8 cellular contexts compared by ENCODE assay signal in the genomic region with DNA sequence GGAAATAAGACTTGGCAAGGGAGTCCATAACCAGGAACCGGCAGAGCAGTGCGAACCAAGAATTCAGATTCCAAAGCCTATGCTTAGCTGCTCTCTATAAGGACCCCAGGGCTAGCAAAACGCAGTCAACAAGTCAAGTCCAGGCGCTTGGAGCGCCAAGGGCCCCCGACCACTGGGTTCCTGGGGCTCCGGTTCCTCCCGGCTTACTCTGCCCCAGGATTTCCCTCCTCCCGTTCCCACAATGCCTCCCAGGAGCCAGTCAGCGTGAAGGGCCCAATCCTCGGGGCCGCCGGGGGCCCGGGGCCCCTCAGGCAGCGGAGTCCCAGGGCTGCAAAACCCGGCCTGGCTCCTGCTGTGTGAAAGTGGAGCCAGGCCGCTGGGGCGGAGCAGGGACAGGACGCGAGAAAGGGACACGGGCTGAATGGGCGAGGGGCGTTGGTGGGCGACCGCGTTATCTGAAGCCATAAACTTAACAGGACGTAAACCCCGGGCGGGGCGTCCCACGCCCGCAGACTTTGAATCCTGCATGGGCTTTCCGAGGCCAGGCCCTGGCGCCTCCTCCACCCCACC. TPM values are rescaled to one million over a fixed set of nuclear protein-coding genes. Genes with fewer than 3 reads are reported as not detected.
DNase-seq lines count a peak whose midpoint lies in the region; ATAC-seq and TF ChIP-seq lines count a peak whose summit lies in the region.

No MANE protein-coding gene starts in this region.

- TF ChIP-seq CTCF in fibroblast of lung (conservative IDR thresholded peaks at IDR 0.05 in 1 of 2, IDR thresholded peaks at IDR 0.05 in 1 of 2; ENCODE audit: low read depth in 1 of 2, low read length in 2 of 2), result no peak

- H2AFZ ChIP-seq in fibroblast of lung (ENCODE audit: low read length), result peak overlapping the region; percentile 26

- peak; percentile 76 to 83 for ATAC-seq in naive B cell (ENCODE audit: low read depth in 2 of 2)
- peak; percentile 89 for ATAC-seq in stimulated activated naive CD8-positive, alpha-beta T cell treated with anti-CD3 and anti-CD28 coated beads, Interleukin-15, amount 100 ng/mL, for 72 hours
- ATAC-seq in GM21717 (IDR thresholded peaks at IDR 0.05; ENCODE audit: unreplicated experiment), result no peak

- no peaks in the 10 kb centered on the region for H3K36me3 Mint-ChIP-seq in naive B cell

- peaks cover 3 to 6% (median 5%) of the 10 kb centered on the region in 3 donors for H3K4me1 Mint-ChIP-seq in naive B cell
- H3K4me1 Mint-ChIP-seq in stimulated activated naive CD8-positive, alpha-beta T cell treated with anti-CD3 and anti-CD28 coated beads, Interleukin-15, amount 100 ng/mL, for 72 hours, result peaks cover 13% of the 10 kb centered on the region

- H3K4me3 ChIP-seq in H7 (ENCODE audit: insufficient read depth, low read depth, low read length) (peak overlapping the region; percentile 69), fibroblast of lung (replicated peaks in 1 of 4; ENCODE audit: control extremely low read depth in 1 of 4, insufficient read depth in 1 of 4, low read depth in 3 of 4, low read length in 4 of 4) (peak overlapping the region in 2 of 4 experiments; percentile 42 to 54)

- H3K27me3 ChIP-seq in H7 (ENCODE audit: control insufficient read depth, insufficient read depth, low read length) (no peaks in the 10 kb centered on the region), fibroblast of lung (ENCODE audit: control insufficient read depth, insufficient read depth, low read length) (no peaks in the 10 kb centered on the region)

- H3K79me2 ChIP-seq in fibroblast of lung (ENCODE audit: control insufficient read depth, insufficient read depth, low read length), result no peaks in the 10 kb centered on the region

- no peaks in the 10 kb centered on the region for H4K20me1 ChIP-seq in fibroblast of lung (ENCODE audit: control insufficient read depth, extremely low read depth, insufficient read depth, low read length)

- no peak overlapping the region for H3K9ac ChIP-seq in fibroblast of lung (ENCODE audit: insufficient read depth, low read length)

- no peak overlapping the region for H3K27ac ChIP-seq in fibroblast of lung (ENCODE audit: insufficient read depth, low read length)

- peaks cover 13 to 58% (median 38%) of the 10 kb centered on the region in 3 donors for H3K27me3 Mint-ChIP-seq in naive B cell
- no peaks in the 10 kb centered on the region for H3K27me3 Mint-ChIP-seq in stimulated activated naive CD8-positive, alpha-beta T cell treated with anti-CD3 and anti-CD28 coated beads, Interleukin-15, amount 100 ng/mL, for 72 hours

- no peaks in the 10 kb centered on the region for H3K4me1 ChIP-seq in fibroblast of lung (ENCODE audit: control insufficient read depth, extremely low read depth, insufficient read depth, low read length)

- no peaks in the 10 kb centered on the region for H3K9me3 ChIP-seq in fibroblast of lung (ENCODE audit: control insufficient read depth, insufficient read depth, low read depth, low read length)

- H3K36me3 ChIP-seq in H7 (replicated peaks; ENCODE audit: control insufficient read depth, insufficient read depth, low read length), result peaks cover 30% of the 10 kb centered on the region
- H3K36me3 ChIP-seq in fibroblast of lung (ENCODE audit: control insufficient read depth, insufficient read depth, low read length), result no peaks in the 10 kb centered on the region

- H3K4me2 ChIP-seq in fibroblast of lung (ENCODE audit: extremely low read depth, insufficient read depth, low read length), result no peak overlapping the region

- DNase-seq in AML-193 (lab: John Stamatoyannopoulos, UW) (peak; percentile 44 to 61), H7 (peak; percentile 98), NCI-H524 treated with DMSO at 0.1 percent for 48 hours (lab: John Stamatoyannopoulos, UW) (peak; percentile 18), fibroblast of lung (ENCODE audit: low read depth in 2 of 2) (peak; percentile 81 to 84), naive B cell (peak; percentile 38)
- peak; percentile 73 to 77 for DNase-seq in activated T-cell treated with anti-CD3 and anti-CD28 coated beads, Interleukin-2, amount 50 U/mL, for 48 hours
- peak; percentile 77 to 80 for DNase-seq in stimulated activated naive CD8-positive, alpha-beta T cell treated with anti-CD3 and anti-CD28 coated beads, Interleukin-15, amount 100 ng/mL, for 72 hours

- H3K4me3 Mint-ChIP-seq in naive B cell, result peak overlapping the region; percentile 35 to 70 (median 56)
- peak overlapping the region; percentile 57 to 72 for H3K4me3 Mint-ChIP-seq in stimulated activated naive CD8-positive, alpha-beta T cell treated with anti-CD3 and anti-CD28 coated beads, Interleukin-15, amount 100 ng/mL, for 72 hours

- H3K27ac Mint-ChIP-seq in naive B cell, result peak overlapping the region in 2 of 6 donors; percentile 55 to 63
- H3K27ac Mint-ChIP-seq in stimulated activated naive CD8-positive, alpha-beta T cell treated with anti-CD3 and anti-CD28 coated beads, Interleukin-15, amount 100 ng/mL, for 72 hours, result peak overlapping the region; percentile 10 to 72

- no peaks in the 10 kb centered on the region for H3K9me3 Mint-ChIP-seq in naive B cell
- no peaks in the 10 kb centered on the region for H3K9me3 Mint-ChIP-seq in stimulated activated naive CD8-positive, alpha-beta T cell treated with anti-CD3 and anti-CD28 coated beads, Interleukin-15, amount 100 ng/mL, for 72 hours

RNA-seq across cellular contexts. Expression of gene KRT8, which starts 1.5 kb away (rescaled TPM):
- total RNA-seq in H7 (2014; rRNA removed; shearing (Covaris generic)), result 318 and 445 TPM in 2 replicates
- 0.66 and 1.5 TPM in 2 replicates for total RNA-seq in fibroblast of lung
- polyA plus RNA-seq in fibroblast of lung (2.5 and 16.3 TPM in 2 replicates), naive B cell (ENCODE audit: low read depth in 6 of 6) (not detected)
- polyA plus RNA-seq in fibroblast of lung (2012), result 3.0 and 21.1 TPM in 2 replicates
- 2.4 and 13.1 TPM in 2 replicates for polyA minus RNA-seq in fibroblast of lung (ENCODE audit: low replicate concordance)

RNA-seq across cellular contexts. Expression of gene KRT18, which starts 45.5 kb away (rescaled TPM):
- total RNA-seq in H7 (2014; rRNA removed; shearing (Covaris generic)), result 578 and 613 TPM in 2 replicates
- 1.2 and 3.1 TPM in 2 replicates for total RNA-seq in fibroblast of lung
- polyA plus RNA-seq in fibroblast of lung, result 11.8 and 88.0 TPM in 2 replicates
- 15.5 and 101 TPM in 2 replicates for polyA plus RNA-seq in fibroblast of lung (2012)
- polyA minus RNA-seq in fibroblast of lung (ENCODE audit: low replicate concordance), result 32.5 and 171 TPM in 2 replicates
- 10 to 100 TPM in 1 of 6 donors, 1 to 10 TPM in 5; 4.9 to 10.0 (median 8.5) TPM for polyA plus RNA-seq in naive B cell (ENCODE audit: low read depth in 6 of 6)

RNA-seq across cellular contexts. Expression of gene KRT78, which starts 54.6 kb away (rescaled TPM):
- total RNA-seq in H7 (2014; rRNA removed; shearing (Covaris generic)), result not detected in 2 replicates
- total RNA-seq in fibroblast of lung, result not detected in 2 replicates
- polyA plus RNA-seq in fibroblast of lung (not detected in 2 replicates), naive B cell (ENCODE audit: low read depth in 6 of 6) (not detected)
- polyA plus RNA-seq in fibroblast of lung (2012), result not detected in 2 replicates
- not detected in 2 replicates for polyA minus RNA-seq in fibroblast of lung (ENCODE audit: low replicate concordance)

Comparison
In these comparisons a context has a peak if more than half of its experiments do, and no peak if none do; other contexts are left out.
1. DNase-seq: peak in every context shown above with its lines; median percentile 98 in H7; 82 in fibroblast of lung; 78 in stimulated activated naive CD8-positive, alpha-beta T cell treated with anti-CD3 and anti-CD28 coated beads, Interleukin-15, amount 100 ng/mL, for 72 hours; 75 in activated T-cell treated with anti-CD3 and anti-CD28 coated beads, Interleukin-2, amount 50 U/mL, for 48 hours; 52 in AML-193; 38 in naive B cell; 18 in NCI-H524 treated with DMSO at 0.1 percent for 48 hours.
2. RNA of gene KRT8, which starts 1.5 kb away (total RNA-seq): 318 to 445 TPM in H7; 0.66 to 1.5 TPM in fibroblast of lung; every median in the first group is over 100 times any median in the second.
3. RNA of gene KRT18, which starts 45.5 kb away (total RNA-seq): 578 to 613 TPM in H7; 1.2 to 3.1 TPM in fibroblast of lung; every median in the first group is over 100 times any median in the second.